Comparison of ENCODE assay signal across 27 cellular contexts in genomic region chr7:148925836-148926235, GRCh38.
"Had no signal": no experiment of that assay in that cellular context is flagged by ENCODE, and none has a peak within 500 bp of the region (broad histone marks: within the 10 kb centered on the region; RNA-seq: fewer than 3 reads in every experiment).

No MANE protein-coding gene starts in this region.

- H3K27me3 ChIP-seq: brain microvascular endothelial cell, gastroesophageal sphincter, sigmoid colon, SJCRH30, tibial nerve had no signal

- H3K27ac Mint-ChIP-seq: stimulated activated effector memory CD8-positive, alpha-beta T cell treated with anti-CD3 and anti-CD28 coated beads, Interleukin-12 subunit alpha, Interleukin-12 subunit beta, amount 100 ng/mL, for 72 hours; T-helper 17 cell; WTC11 had no signal

- H3K27me3 Mint-ChIP-seq: activated T-helper 17 cell treated with anti-CD3 and anti-CD28 coated beads, Interleukin-2, amount 50 U/mL, for 72 hours; naive thymus-derived CD4-positive, alpha-beta T cell; T-helper 17 cell had no signal

- H3K79me2 ChIP-seq: parathyroid adenoma had no signal

- H3K4me1 ChIP-seq: gastroesophageal sphincter, parathyroid adenoma, psoas muscle, sigmoid colon, SJCRH30, tibial nerve had no signal

- ATAC-seq: gastroesophageal sphincter; left colon; naive thymus-derived CD4-positive, alpha-beta T cell; psoas muscle; SK-N-SH treated with all-trans-retinoic acid at 6 μM for 48 hours; T-helper 17 cell; WTC11 had no signal

- H3K4me3 Mint-ChIP-seq: naive thymus-derived CD4-positive, alpha-beta T cell; neural crest cell; stimulated activated effector memory CD8-positive, alpha-beta T cell treated with anti-CD3 and anti-CD28 coated beads, Interleukin-12 subunit alpha, Interleukin-12 subunit beta, amount 100 ng/mL, for 72 hours; T-helper 17 cell; WTC11 had no signal

- H2AFZ ChIP-seq: parathyroid adenoma had no signal

- H3K9me3 ChIP-seq: gastroesophageal sphincter, psoas muscle, sigmoid colon, SJCRH30, tibial nerve had no signal

- H3K36me3 Mint-ChIP-seq: stimulated activated effector memory CD8-positive, alpha-beta T cell treated with anti-CD3 and anti-CD28 coated beads, Interleukin-12 subunit alpha, Interleukin-12 subunit beta, amount 100 ng/mL, for 72 hours; WTC11 had no signal

- H3K27ac ChIP-seq: brain microvascular endothelial cell, gastroesophageal sphincter, parathyroid adenoma, psoas muscle, sigmoid colon, SJCRH30, tibial nerve had no signal

- H3K9ac ChIP-seq: parathyroid adenoma had no signal

- DNase-seq: activated CD4-positive, alpha-beta T cell treated with anti-CD3 and anti-CD28 coated beads for 1 hour; activated naive CD4-positive, alpha-beta T cell treated with anti-CD3 and anti-CD28 coated beads, Interleukin-2, amount 50 U/mL, for 16 hours; amniotic stem cell; brain microvascular endothelial cell; caudate nucleus; head of caudate nucleus; hippocampal formation; kidney; left colon; midbrain; occipital lobe; psoas muscle; sigmoid colon; SJCRH30; small intestine; stimulated activated CD4-positive, alpha-beta T cell treated with anti-CD3 and anti-CD28 coated beads, Interleukin-4, amount 100 ng/mL, for 24 hours; T-helper 17 cell; T1000 had no signal

- H3K9me3 Mint-ChIP-seq: activated T-helper 17 cell treated with anti-CD3 and anti-CD28 coated beads, Interleukin-2, amount 50 U/mL, for 72 hours; stimulated activated effector memory CD8-positive, alpha-beta T cell treated with anti-CD3 and anti-CD28 coated beads, Interleukin-12 subunit alpha, Interleukin-12 subunit beta, amount 100 ng/mL, for 72 hours had no signal
